In genomic region chr10:113073549-113074189, GRCh38 we compare ENCODE assay signal across 9 cellular contexts.
DNase-seq lines count a peak whose midpoint lies in the region; ATAC-seq, FAIRE-seq and TF ChIP-seq lines count a peak whose summit lies in the region.
"Had no signal": no experiment of that assay in that cellular context is flagged by ENCODE, and none has a peak within 500 bp of the region (broad histone marks: within the 10 kb centered on the region; RNA-seq: fewer than 3 reads in every experiment).

No MANE protein-coding gene starts in this region.

- no peaks in the 10 kb centered on the region for H3K27me3 ChIP-seq in H1 (replicated peaks in 1 of 4; ENCODE audit: control insufficient read depth in 3 of 4, extremely low read depth in 1 of 4, insufficient read depth in 3 of 4, low read length in 3 of 4)

- peaks cover 6% of the 10 kb centered on the region for H3K27me3 Mint-ChIP-seq in activated CD4-positive, alpha-beta T cell treated with anti-CD3 and anti-CD28 coated beads, Interleukin-2, amount 10 ng/mL, durations not matched to agents 7 days and 5 days
- no peaks in the 10 kb centered on the region for H3K27me3 Mint-ChIP-seq in activated T-cell treated with anti-CD3 and anti-CD28 coated beads, Interleukin-2, amount 50 U/mL, for 72 hours (ENCODE audit: low read depth)

- H2BK120ac ChIP-seq in H1 (replicated peaks; ENCODE audit: low read depth, low read length) = no peak overlapping the region

- no peak overlapping the region for H3K27ac Mint-ChIP-seq in activated CD4-positive, alpha-beta T cell treated with anti-CD3 and anti-CD28 coated beads, Interleukin-2, amount 10 ng/mL, durations not matched to agents 7 days and 5 days
- H3K27ac Mint-ChIP-seq in activated T-cell treated with anti-CD3 and anti-CD28 coated beads, Interleukin-2, amount 50 U/mL, for 72 hours = no peak overlapping the region
- H3K27ac Mint-ChIP-seq: dendritic cell treated with granulocyte-macrophage colony-stimulating factor and Interleukin-4, amounts not matched to agents 40 ng/mL and 50 ng/mL, for 4 days had no signal

- H2AK5ac ChIP-seq in H1 (ENCODE audit: low read depth, low read length) = no peak overlapping the region

- no peak for TF ChIP-seq POLR2A in H1 (IDR thresholded peaks at IDR 0.05; ENCODE audit: control extremely low read depth in 1 of 2, low read depth in 2 of 2, low read length in 2 of 2)

- no peaks in the 10 kb centered on the region; the same call in 1 of the 2 replicates for H3K23me2 ChIP-seq in H1 (ENCODE audit: low read depth, low read length)

- peaks cover 0 to 13% (median 7%) of the 10 kb centered on the region in 4 experiments; a peak in 4 of 7 replicates for H3K4me1 ChIP-seq in H1 (replicated peaks in 1 of 4; ENCODE audit: control insufficient read depth in 3 of 4, insufficient read depth in 4 of 4, low read length in 3 of 4)

- FAIRE-seq in H1 (lab: Jason Lieb, UNC) = no peak
- FAIRE-seq in urothelium cell line (lab: Jason Lieb, UNC) = peak; percentile 62

- H4K8ac ChIP-seq in H1 (ENCODE audit: extremely low read depth, insufficient read depth, low read length) = 0 out of 2 replicates have a peak overlapping the region, but pooled peaks have one; percentile 4

- no peak overlapping the region for H3K18ac ChIP-seq in H1 (ENCODE audit: extremely low read depth, low read length)

- H3K4ac ChIP-seq in H1 (replicated peaks; ENCODE audit: insufficient read length, low read depth, low read length) = no peak overlapping the region

- H2AFZ ChIP-seq in H1 (ENCODE audit: low read length) = no peak overlapping the region

- H2BK5ac ChIP-seq in H1 (ENCODE audit: low read depth, low read length) = no peak overlapping the region

- no peaks in the 10 kb centered on the region for H3K4me1 Mint-ChIP-seq in activated CD4-positive, alpha-beta T cell treated with anti-CD3 and anti-CD28 coated beads, Interleukin-2, amount 10 ng/mL, durations not matched to agents 7 days and 5 days
- H3K4me1 Mint-ChIP-seq in activated T-cell treated with anti-CD3 and anti-CD28 coated beads, Interleukin-2, amount 50 U/mL, for 72 hours (ENCODE audit: low read depth) = no peaks in the 10 kb centered on the region

- 0 out of 2 replicates have a peak overlapping the region, but pooled peaks have one; percentile 39 for H2BK12ac ChIP-seq in H1 (ENCODE audit: low read depth, low read length)

- H2BK20ac ChIP-seq in H1 (ENCODE audit: low read length) = no peak overlapping the region

- TF ChIP-seq CTCF in H1 (IDR thresholded peaks at IDR 0.05; ENCODE audit: control extremely low read depth in 1 of 3, insufficient read depth in 1 of 3, low read depth in 1 of 3, low read length in 3 of 3) = no peak

- no peak overlapping the region for H4K5ac ChIP-seq in H1 (ENCODE audit: insufficient read length, low read depth, low read length)

- no peak overlapping the region for H3K4me2 ChIP-seq in H1 (ENCODE audit: insufficient read depth in 1 of 2, low read depth in 2 of 2, low read length in 2 of 2)

- H3K14ac ChIP-seq in H1 (ENCODE audit: insufficient read length) = no peak overlapping the region

- peaks cover 13% of the 10 kb centered on the region for H3K79me1 ChIP-seq in H1 (ENCODE audit: low read depth, low read length)

- no peaks in the 10 kb centered on the region for H3K9me3 Mint-ChIP-seq in activated CD4-positive, alpha-beta T cell treated with anti-CD3 and anti-CD28 coated beads, Interleukin-2, amount 10 ng/mL, durations not matched to agents 7 days and 5 days
- no peaks in the 10 kb centered on the region for H3K9me3 Mint-ChIP-seq in activated T-cell treated with anti-CD3 and anti-CD28 coated beads, Interleukin-2, amount 50 U/mL, for 72 hours
- H3K9me3 Mint-ChIP-seq: dendritic cell treated with granulocyte-macrophage colony-stimulating factor and Interleukin-4, amounts not matched to agents 40 ng/mL and 50 ng/mL, for 4 days had no signal

- no peaks in the 10 kb centered on the region for H3K36me3 Mint-ChIP-seq in activated CD4-positive, alpha-beta T cell treated with anti-CD3 and anti-CD28 coated beads, Interleukin-2, amount 10 ng/mL, durations not matched to agents 7 days and 5 days (ENCODE audit: low read depth)
- H3K36me3 Mint-ChIP-seq in activated T-cell treated with anti-CD3 and anti-CD28 coated beads, Interleukin-2, amount 50 U/mL, for 72 hours (ENCODE audit: insufficient read depth in 2 of 2) = no peaks in the 10 kb centered on the region

- peak; percentile 96 for DNase-seq in LHCN-M2 (ENCODE audit: low read depth)
- DNase-seq in H1 (ENCODE audit: low read depth in 1 of 2, low spot score in 2 of 2) = peak in 1 of 2 experiments; percentile 49
- DNase-seq in lung microvascular endothelial cell (ENCODE audit: low read depth in 2 of 2) = peak; percentile 80 to 95
- DNase-seq in urothelium cell line (ENCODE audit: low spot score) = peak; percentile 89
- DNase-seq in GM19240 (ENCODE audit: insufficient read length, low spot score) = no peak
- no peak for DNase-seq in activated CD4-positive, alpha-beta T cell treated with anti-CD3 and anti-CD28 coated beads, Interleukin-2, amount 10 ng/mL, durations not matched to agents 7 days and 5 days
- DNase-seq in activated T-cell treated with anti-CD3 and anti-CD28 coated beads, Interleukin-2, amount 50 U/mL, for 72 hours = no peak
- DNase-seq in epidermal melanocyte (ENCODE audit: insufficient read length, low spot score) = no peak

- POLR2A ChIA-PET in H1 (lab: Charles Lee; ENCODE audit: partially characterized antibody) = interaction anchor here (0.6 to 1.3 kb wide), 6 partner anchors 9 to 271 kb away, joined by 3 to 4 read pairs (median 3); no protein-coding TSS in a partner anchor
- POLR2A ChIA-PET in activated CD4-positive, alpha-beta T cell treated with anti-CD3 and anti-CD28 coated beads, Interleukin-2, amount 10 ng/mL, durations not matched to agents 7 days and 5 days (lab: Charles Lee) = no interaction called here

- no peak overlapping the region for H2BK15ac ChIP-seq in H1 (ENCODE audit: low read length)

- H3K27ac ChIP-seq in H1 (ENCODE audit: low read depth, low read length) = peak overlapping the region; percentile 14; the same call in 1 of the 2 replicates

- H3K9me3 ChIP-seq in H1 (ENCODE audit: insufficient read depth in 2 of 2, low read depth in 1 of 2, low read length in 1 of 2) = no peaks in the 10 kb centered on the region

- H3K9ac ChIP-seq in H1 (replicated peaks in 1 of 4; ENCODE audit: extremely low read depth in 1 of 4, low read depth in 3 of 4, low read length in 3 of 4) = no peak overlapping the region

- H3K56ac ChIP-seq in H1 (replicated peaks; ENCODE audit: insufficient read length, low read depth, low read length) = no peak overlapping the region

- H3K79me2 ChIP-seq in H1 (ENCODE audit: control insufficient read depth in 1 of 2, insufficient read depth in 2 of 2, low read length in 2 of 2) = peaks cover 0 to 83% of the 10 kb centered on the region in 2 experiments; a peak in 3 of 4 replicates

- peaks cover under 1 to 8% (median 3%) of the 10 kb centered on the region in 4 experiments; a peak in 4 of 8 replicates for H3K36me3 ChIP-seq in H1 (ENCODE audit: control insufficient read depth in 2 of 4, insufficient read depth in 4 of 4, low read length in 3 of 4)

- H4K20me1 ChIP-seq in H1 (replicated peaks in 1 of 2; ENCODE audit: control insufficient read depth in 1 of 2, insufficient read depth in 2 of 2, low read length in 2 of 2) = peaks cover 16 to 22% of the 10 kb centered on the region in 2 experiments

- no peak for ATAC-seq in activated T-cell treated with anti-CD3 and anti-CD28 coated beads, Interleukin-2, amount 50 U/mL, for 72 hours (replicated peaks in 1 of 2)

- no peak for TF ChIP-seq RAD21 in H1 (IDR thresholded peaks at IDR 0.05 in 1 of 2, conservative IDR thresholded peaks at IDR 0.05 in 1 of 2; ENCODE audit: low read depth in 2 of 2, low read length in 2 of 2)

- H3K4me3 Mint-ChIP-seq in activated CD4-positive, alpha-beta T cell treated with anti-CD3 and anti-CD28 coated beads, Interleukin-2, amount 10 ng/mL, durations not matched to agents 7 days and 5 days = no peak overlapping the region
- no peak overlapping the region for H3K4me3 Mint-ChIP-seq in activated T-cell treated with anti-CD3 and anti-CD28 coated beads, Interleukin-2, amount 50 U/mL, for 72 hours
- H3K4me3 Mint-ChIP-seq: dendritic cell treated with granulocyte-macrophage colony-stimulating factor and Interleukin-4, amounts not matched to agents 40 ng/mL and 50 ng/mL, for 4 days had no signal

- TF ChIP-seq EP300 in H1 (IDR thresholded peaks at IDR 0.05; ENCODE audit: borderline replicate concordance in 1 of 2, low read depth in 2 of 2, low read length in 2 of 2) = no peak

- H3K23ac ChIP-seq in H1 (ENCODE audit: insufficient read length) = no peak overlapping the region

- no peak overlapping the region for H4K91ac ChIP-seq in H1 (replicated peaks; ENCODE audit: insufficient read length, low read length)

- H3K4me3 ChIP-seq in H1 (ENCODE audit: extremely low read depth in 1 of 4, insufficient read depth in 2 of 4, low read depth in 3 of 4, low read length in 4 of 4) = no peak overlapping the region

- WGBS in H1 (ENCODE audit: extremely low coverage in 1 of 2, insufficient coverage in 1 of 2, insufficient read length in 1 of 2, insufficient replicate concordance in 2 of 2, low coverage in 1 of 2, low lambda C conversion rate in 2 of 2, missing lambda C conversion rate in 1 of 2), 2 experiments = 72% methylated on average over 22 of the region's 23 CpGs; no CpG with 5 or more reads in 1 of the 2 experiments

- CTCF ChIA-PET in H1 (lab: Charles Lee; ENCODE audit: partially characterized antibody) = interaction anchor here (0.6 to 1.5 kb wide), 5 partner anchors 18 to 384 kb away, joined by 3 to 5 read pairs (median 3); no protein-coding TSS in a partner anchor
- CTCF ChIA-PET in activated CD4-positive, alpha-beta T cell treated with anti-CD3 and anti-CD28 coated beads, Interleukin-2, amount 10 ng/mL, durations not matched to agents 7 days and 5 days (lab: Charles Lee) = no interaction called here

TF ChIP-seq in H1, 55 proteins besides CTCF, POLR2A, EP300 and RAD21:
- TF ChIP-seq CEBPB (IDR thresholded peaks at IDR 0.05; ENCODE audit: low read depth, low read length) (0 out of 2 replicates have a peak, but pooled peaks have one; percentile 26), GABPA (IDR thresholded peaks at IDR 0.05; ENCODE audit: borderline replicate concordance, insufficient read depth, low read length) (no peak), JUND (IDR thresholded peaks at IDR 0.05; ENCODE audit: low read length) (0 out of 2 replicates have a peak, but pooled peaks have one; percentile 26)

Comparison
In these comparisons a context has a peak if more than half of its experiments do, and no peak if none do; other contexts are left out.
1. DNase-seq: peak in LHCN-M2 (single experiment), lung microvascular endothelial cell (2 of 2) and urothelium cell line (single experiment); none in GM19240 (single experiment), activated CD4-positive, alpha-beta T cell treated with anti-CD3 and anti-CD28 coated beads, Interleukin-2, amount 10 ng/mL, durations not matched to agents 7 days and 5 days (single experiment), activated T-cell treated with anti-CD3 and anti-CD28 coated beads, Interleukin-2, amount 50 U/mL, for 72 hours (0 of 2) and epidermal melanocyte (single experiment).